In the genomic region with DNA sequence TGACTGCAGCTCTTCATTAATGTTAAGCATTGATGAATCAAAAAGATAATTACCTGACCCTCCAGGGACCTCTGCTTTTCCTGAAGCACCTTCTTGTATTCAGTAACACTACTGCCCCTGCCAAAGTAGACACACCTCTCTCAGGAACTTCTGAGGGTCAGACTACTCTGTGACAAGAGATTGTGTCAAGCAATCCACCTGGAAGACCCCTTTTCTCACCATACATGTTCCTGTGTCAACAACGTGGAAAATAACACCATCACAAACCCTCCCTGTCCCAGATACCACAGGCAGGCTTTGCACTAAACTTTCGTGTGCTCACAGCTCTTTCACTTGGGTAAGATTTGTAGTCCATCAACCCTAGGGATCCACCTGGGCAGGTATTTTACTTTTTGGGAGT, we compare ENCODE assay signal across 30 cellular contexts. TPM values are rescaled to one million over a fixed set of nuclear protein-coding genes. Genes with fewer than 3 reads are reported as not detected.
"Had no signal": no experiment of that assay in that cellular context is flagged by ENCODE, and none has a peak within 500 bp of the region (broad histone marks: within the 10 kb centered on the region; RNA-seq: fewer than 3 reads in every experiment).

No MANE protein-coding gene starts in this region.

- H3K4me3 ChIP-seq: stomach, suprapubic skin, testis, thoracic aorta, thyroid gland, tibial artery, tibial nerve, transverse colon, upper lobe of left lung, upper lobe of right lung, uterus, vagina had no signal

- H3K4me1 ChIP-seq: stomach, suprapubic skin, testis, thyroid gland, tibial artery, tibial nerve, transverse colon, upper lobe of left lung, upper lobe of right lung, uterus, vagina had no signal

- H3K27me3 ChIP-seq: suprapubic skin, testis, thyroid gland, tibial nerve, transverse colon, upper lobe of left lung, upper lobe of right lung, uterus, vagina had no signal

- H3K27ac ChIP-seq: stomach, suprapubic skin, testis, thoracic aorta, thyroid gland, tibial artery, tibial nerve, transverse colon, upper lobe of left lung, upper lobe of right lung, uterus, vagina had no signal

- H3K36me3 ChIP-seq: stomach, suprapubic skin, thoracic aorta, thyroid gland, tibial artery, tibial nerve, transverse colon, upper lobe of left lung, upper lobe of right lung, uterus, vagina had no signal

- ATAC-seq: stimulated activated effector memory CD8-positive, alpha-beta T cell treated with anti-CD3 and anti-CD28 coated beads, Interleukin-12 subunit alpha, Interleukin-12 subunit beta, amount 100 ng/mL, for 72 hours; stimulated activated memory B cell treated with anti-CD40 and anti-IgM and Interleukin-4, amounts not matched to agents 10 μg/mL and 1 μg/mL and 100 μg/mL, for 72 hours; stimulated activated naive B cell treated with anti-CD40 and anti-IgM and Interleukin-4, amounts not matched to agents 10 μg/mL and 1 μg/mL and 100 μg/mL, for 72 hours; stimulated activated naive CD8-positive, alpha-beta T cell treated with anti-CD3 and anti-CD28 coated beads, Interleukin-15, amount 100 ng/mL, for 72 hours; stimulated activated naive CD8-positive, alpha-beta T cell treated with anti-CD3 and anti-CD28 coated beads, Interleukin-15, Interleukin-2, amounts not matched to agents 100 U/mL and 50 U/mL, for 24 hours; upper lobe of right lung had no signal

- DNase-seq: stimulated activated CD4-positive, alpha-beta T cell treated with anti-CD3 and anti-CD28 coated beads, Interleukin-2, amount 100 ng/mL, for 48 hours; stimulated activated CD4-positive, alpha-beta T cell treated with anti-CD3 and anti-CD28 coated beads, Interleukin-4, amount 100 ng/mL, for 1 hour; stimulated activated CD4-positive, alpha-beta T cell treated with anti-CD3 and anti-CD28 coated beads, Interleukin-4, amount 100 ng/mL, for 24 hours; stimulated activated CD4-positive, alpha-beta T cell treated with anti-CD3 and anti-CD28 coated beads, Interleukin-4, amount 100 ng/mL, for 4 hours; stimulated activated CD8-positive, alpha-beta memory T cell treated with anti-CD3 and anti-CD28 coated beads, Interleukin-4, amount 100 ng/mL, for 48 hours; stimulated activated naive B cell treated with anti-CD40 and anti-IgM and Interleukin-4, amounts not matched to agents 10 μg/mL and 1 μg/mL and 100 μg/mL, for 72 hours; stimulated activated naive CD4-positive, alpha-beta T cell; stimulated activated naive CD4-positive, alpha-beta T cell treated with Interleukin-2 at 50 U/mL for 16 hours; stimulated activated naive CD8-positive, alpha-beta T cell treated with anti-CD3 and anti-CD28 coated beads, Interleukin-15, amount 100 ng/mL, for 72 hours; stimulated activated naive CD8-positive, alpha-beta T cell treated with anti-CD3 and anti-CD28 coated beads, Interleukin-15, Interleukin-2, amounts not matched to agents 100 U/mL and 50 U/mL, for 24 hours; stomach; substantia nigra; testis; thyroid gland; tibial artery; transverse colon; trophoblast cell; upper lobe of left lung; upper lobe of right lung; uterus had no signal

- H3K9me3 ChIP-seq: testis, thyroid gland, uterus, vagina had no signal

RNA-seq across cellular contexts. Expression of a gene that starts 13.2 kb away (rescaled TPM):
- total RNA-seq: stomach, subcutaneous adipose tissue, suprapubic skin, temporal lobe, testis, thoracic aorta, thyroid gland, tibial nerve, transverse colon, upper lobe of left lung, upper lobe of right lung, ureter, urinary bladder, uterus, vagina had no signal

RNA-seq across cellular contexts. Expression of a gene that starts 31.9 kb away (rescaled TPM):
- total RNA-seq: stomach, subcutaneous adipose tissue, suprapubic skin, temporal lobe, testis, thoracic aorta, thyroid gland, tibial nerve, transverse colon, upper lobe of left lung, upper lobe of right lung, ureter, urinary bladder, uterus, vagina had no signal

RNA-seq across cellular contexts. Expression of a gene that starts 49.9 kb away (rescaled TPM):
- total RNA-seq: subcutaneous adipose tissue, temporal lobe, thoracic aorta, tibial nerve, transverse colon, uterus had no signal
